In the genomic region with DNA sequence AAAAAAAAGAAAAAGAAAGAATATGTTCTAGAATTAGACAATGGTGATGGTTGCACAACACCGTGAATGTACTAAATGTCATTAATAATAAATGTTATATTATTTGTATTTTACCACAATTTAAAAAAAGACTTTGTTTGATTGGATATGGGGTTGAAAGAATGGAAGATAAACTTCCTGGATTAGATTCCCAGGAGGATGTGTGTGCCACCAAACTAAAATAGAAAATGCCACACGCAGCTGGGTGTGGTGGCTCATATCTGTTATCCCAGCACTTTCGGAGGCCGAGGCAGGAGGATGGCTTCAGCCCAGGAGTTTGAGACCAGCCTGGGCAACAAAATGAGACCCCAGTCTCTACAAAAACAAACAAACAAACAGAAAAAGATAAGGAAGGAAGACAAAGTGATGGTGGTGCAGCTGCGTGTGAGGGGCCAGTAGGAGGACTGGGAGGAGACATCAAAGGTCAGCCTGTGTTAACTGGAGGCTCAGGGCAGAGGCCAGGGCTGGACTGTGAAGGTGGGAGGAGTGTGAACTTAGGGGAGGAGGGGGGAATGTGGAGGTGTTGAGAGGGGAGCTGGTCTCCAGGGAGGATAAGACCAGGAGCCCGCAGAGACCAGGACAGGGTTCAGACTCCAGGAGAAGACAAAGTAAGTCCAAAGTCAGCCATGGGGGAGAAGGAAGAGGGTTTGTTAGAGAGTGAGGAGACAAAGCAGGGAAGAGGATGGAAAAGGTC, we compare ENCODE assay signal across 14 cellular contexts. TPM values are rescaled to one million over a fixed set of nuclear protein-coding genes. Genes with fewer than 3 reads are reported as not detected.
DNase-seq lines count a peak whose midpoint lies in the region; ATAC-seq and TF ChIP-seq lines count a peak whose summit lies in the region.
"Had no signal": no experiment of that assay in that cellular context is flagged by ENCODE, and none has a peak within 500 bp of the region (broad histone marks: within the 10 kb centered on the region; RNA-seq: fewer than 3 reads in every experiment).

No MANE protein-coding gene starts in this region.

- H2BK12ac ChIP-seq in neuronal stem cell (ENCODE audit: low read length), result no peak overlapping the region

- peaks cover 23% of the 10 kb centered on the region for H3K27me3 Mint-ChIP-seq in endothelial cell (ENCODE audit: unreplicated experiment)

- DNase-seq in left ventricle myocardium inferior (no peak), cardiac septum (ENCODE audit: low spot score) (no peak), endothelial cell (ENCODE audit: low spot score) (no peak), neuronal stem cell (ENCODE audit: low spot score) (no peak), NCI-H1930 (lab: John Stamatoyannopoulos, UW) (no peak), lower leg skin (ENCODE audit: low spot score in 2 of 2) (no peak), AML-193 (lab: John Stamatoyannopoulos, UW) (no peak)
- DNase-seq: activated T-cell treated with anti-CD3 and anti-CD28 coated beads, Interleukin-2, amount 50 U/mL, for 4 hours; central memory CD4-positive, alpha-beta T cell; foreskin fibroblast; NCI-H2171 treated with DMSO at 0.1 percent for 48 hours; trophoblast cell had no signal

- H2BK120ac ChIP-seq in neuronal stem cell (ENCODE audit: low read depth, low read length), result no peak overlapping the region

- H3K79me1 ChIP-seq in neuronal stem cell (ENCODE audit: low read depth, low read length), result no peaks in the 10 kb centered on the region

- peak overlapping the region; percentile 97 for H3K4me3 Mint-ChIP-seq in endothelial cell (ENCODE audit: unreplicated experiment)

- TF ChIP-seq CTCF in left ventricle myocardium inferior (IDR thresholded peaks at IDR 0.05; ENCODE audit: borderline replicate concordance) (no peak), endothelial cell (IDR thresholded peaks at IDR 0.05; ENCODE audit: unreplicated experiment) (no peak), lower leg skin (IDR thresholded peaks at IDR 0.05) (peak in 1 of 3 donors; percentile 9)

- H2BK15ac ChIP-seq in neuronal stem cell (ENCODE audit: low read length), result no peak overlapping the region

- no peak for TF ChIP-seq POLR2A in lower leg skin (IDR thresholded peaks at IDR 0.05)

- H3K27me3 ChIP-seq in left ventricle myocardium inferior (ENCODE audit: low read depth) (no peaks in the 10 kb centered on the region), neuronal stem cell (ENCODE audit: control insufficient read depth in 3 of 3, insufficient read depth in 3 of 3, low read depth in 1 of 3, low read length in 3 of 3) (peaks cover 0 to 5% (median 0%) of the 10 kb centered on the region in 3 experiments)

- no peak overlapping the region for H3K14ac ChIP-seq in neuronal stem cell (ENCODE audit: low read length)

- H3K27ac ChIP-seq in left ventricle myocardium inferior (replicated peaks) (peak overlapping the region; percentile 90), neuronal stem cell (replicated peaks; ENCODE audit: low read length) (no peak overlapping the region)
- H3K27ac ChIP-seq: VCaP had no signal

- H3K9me3 ChIP-seq in left ventricle myocardium inferior (replicated peaks) (no peaks in the 10 kb centered on the region), neuronal stem cell (replicated peaks in 1 of 2; ENCODE audit: control insufficient read depth in 2 of 2, insufficient read depth in 1 of 2, low read depth in 1 of 2, low read length in 2 of 2) (no peaks in the 10 kb centered on the region)

- H3K4me1 ChIP-seq in left ventricle myocardium inferior, result peaks cover 56% of the 10 kb centered on the region
- H3K4me1 ChIP-seq in neuronal stem cell (ENCODE audit: control insufficient read depth in 2 of 2, insufficient read depth in 1 of 2, low read depth in 1 of 2, low read length in 2 of 2), result peaks cover 0 to 2% of the 10 kb centered on the region in 2 donors

- no peak overlapping the region for H3K18ac ChIP-seq in neuronal stem cell (ENCODE audit: low read length)

- peak overlapping the region; percentile 43 for H2BK5ac ChIP-seq in neuronal stem cell (ENCODE audit: low read length)

- H3K9me3 Mint-ChIP-seq in endothelial cell (ENCODE audit: unreplicated experiment), result no peaks in the 10 kb centered on the region
- H3K9me3 Mint-ChIP-seq: activated T-cell treated with anti-CD3 and anti-CD28 coated beads, Interleukin-2, amount 50 U/mL, for 4 hours had no signal

- no peak overlapping the region for H4K8ac ChIP-seq in neuronal stem cell (ENCODE audit: low read depth, low read length)

- peak overlapping the region; percentile 85 for H3K27ac Mint-ChIP-seq in endothelial cell (ENCODE audit: unreplicated experiment)

- H3K4ac ChIP-seq in neuronal stem cell (ENCODE audit: low read length), result no peak overlapping the region

- peaks cover 54% of the 10 kb centered on the region for H3K36me3 Mint-ChIP-seq in endothelial cell (ENCODE audit: low read depth, unreplicated experiment)

- no peak overlapping the region for H3K4me2 ChIP-seq in neuronal stem cell (ENCODE audit: insufficient read depth, low read length, poor library complexity, severe bottlenecking)

- H3K36me3 ChIP-seq in left ventricle myocardium inferior (no peaks in the 10 kb centered on the region), neuronal stem cell (replicated peaks in 1 of 2; ENCODE audit: control insufficient read depth in 2 of 2, insufficient read depth in 2 of 2, low read length in 2 of 2) (no peaks in the 10 kb centered on the region)

- H4K91ac ChIP-seq in neuronal stem cell (ENCODE audit: low read depth, low read length, poor library complexity), result no peak overlapping the region

- WGBS in neuronal stem cell (ENCODE audit: extremely low coverage in 2 of 2, insufficient read length in 2 of 2, insufficient replicate concordance in 1 of 2), 2 donors, result no CpG with 5 or more reads among the region's 6 CpGs
- 77 to 78% methylated on average over 6 of the region's 6 CpGs for WGBS in lower leg skin, 2 donors

- no peak overlapping the region for H3K23ac ChIP-seq in neuronal stem cell (ENCODE audit: low read depth, low read length, poor library complexity)

- intact Hi-C loops in left ventricle myocardium inferior (cut with micrococcal nuclease), result no loop called here
- intact Hi-C loops in cardiac septum (cut with DNase I), result loop anchor here (5.0 kb wide), 1 partner anchor 54 kb away; no protein-coding TSS in a partner anchor
- intact Hi-C loops in lower leg skin (cut with DNase I; ENCODE audit: low total_unique reads), result no loop called here

- ATAC-seq in GM19023 (IDR thresholded peaks at IDR 0.05; ENCODE audit: unreplicated experiment), result no peak
- ATAC-seq: activated T-cell treated with anti-CD3 and anti-CD28 coated beads, Interleukin-2, amount 50 U/mL, for 4 hours had no signal

- H2AK5ac ChIP-seq in neuronal stem cell (ENCODE audit: low read depth, low read length), result no peak overlapping the region

- H3K4me3 ChIP-seq in left ventricle myocardium inferior (peak overlapping the region; percentile 64), neuronal stem cell (ENCODE audit: low read length in 2 of 2) (no peak overlapping the region), lower leg skin (ENCODE audit: low read depth, poor library complexity, severe bottlenecking) (no peak overlapping the region)

- peaks cover 79% of the 10 kb centered on the region for H3K4me1 Mint-ChIP-seq in endothelial cell (ENCODE audit: unreplicated experiment)

- no peak overlapping the region for H3K9ac ChIP-seq in neuronal stem cell (ENCODE audit: low read depth, low read length, poor library complexity)

- H2AFZ ChIP-seq in neuronal stem cell (ENCODE audit: low read length), result no peak overlapping the region

RNA-seq across cellular contexts. Expression of a gene that starts 4.1 kb away (rescaled TPM):
- total RNA-seq in left ventricle myocardium inferior (106 TPM), cardiac septum (117 TPM), endothelial cell (ENCODE audit: unreplicated experiment) (844 TPM), lower leg skin (10 to 100 TPM; 21.8 to 95.1 (median 38.1) TPM)
- polyA plus RNA-seq in neuronal stem cell (2013, experiment 1 of 2), result 0.03 TPM
- 0.03 TPM for polyA plus RNA-seq in neuronal stem cell (2013, experiment 2 of 2)
